ENCODE assay signal across 9 cellular contexts in the genomic region with DNA sequence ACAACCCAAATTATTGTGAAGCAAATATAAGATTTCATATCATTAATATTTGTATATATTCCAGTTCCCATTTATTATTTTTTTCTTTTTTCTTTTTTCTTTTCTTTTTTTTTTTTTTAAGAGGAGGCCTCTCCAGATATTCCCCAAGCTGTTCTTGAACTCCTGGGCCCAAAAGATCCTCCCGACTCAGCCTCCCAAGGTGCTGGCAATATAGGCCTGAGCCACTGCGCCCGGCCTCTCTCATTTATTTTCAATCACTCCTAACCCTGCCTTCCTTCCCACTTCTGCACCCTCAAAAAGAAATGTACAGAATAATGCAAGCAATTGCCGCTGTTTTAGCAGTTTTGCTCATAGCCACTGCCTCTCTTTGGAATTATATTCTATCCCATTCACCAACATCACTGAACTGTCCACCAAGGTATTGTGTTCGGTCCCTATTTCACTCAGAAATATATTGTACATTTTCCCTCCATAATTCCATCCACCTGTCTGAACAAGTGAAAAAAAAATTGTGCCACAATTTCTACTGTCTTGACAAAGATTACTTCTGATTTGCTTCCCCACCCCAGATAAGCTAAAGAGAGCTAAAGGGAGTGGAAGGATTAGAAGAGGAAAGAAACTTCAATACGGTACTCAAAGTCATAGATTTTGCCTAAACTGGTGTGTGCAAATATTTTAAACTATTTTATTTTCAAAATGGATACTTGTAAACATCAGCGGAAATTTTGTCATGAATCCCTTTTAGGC. TPM values are rescaled to one million over a fixed set of nuclear protein-coding genes. Genes with fewer than 3 reads are reported as not detected.
A peak's percentile ranks its signal among the peaks of the same experiment; 100 is the strongest.
DNase-seq lines count a peak whose midpoint lies in the region; ATAC-seq and TF ChIP-seq lines count a peak whose summit lies in the region.
"Had no signal": no experiment of that assay in that cellular context is flagged by ENCODE, and none has a peak within 500 bp of the region (broad histone marks: within the 10 kb centered on the region; RNA-seq: fewer than 3 reads in every experiment).

No MANE protein-coding gene starts in this region.

- no peak for TF ChIP-seq CTCF in lower lobe of right lung (IDR thresholded peaks at IDR 0.05)
- no peak for TF ChIP-seq CTCF in tibial artery (IDR thresholded peaks at IDR 0.05)

- H3K27me3 Mint-ChIP-seq in activated T-cell treated with anti-CD3 and anti-CD28 coated beads, Interleukin-2, amount 50 U/mL, for 24 hours: no peaks in the 10 kb centered on the region

- H3K4me1 Mint-ChIP-seq in activated T-cell treated with anti-CD3 and anti-CD28 coated beads, Interleukin-2, amount 50 U/mL, for 24 hours (ENCODE audit: low read depth): peaks cover 62% of the 10 kb centered on the region

- H3K4me1 ChIP-seq in adipocyte (ENCODE audit: control insufficient read depth, insufficient read depth, low read length): peaks cover 19% of the 10 kb centered on the region
- peaks cover 52% of the 10 kb centered on the region for H3K4me1 ChIP-seq in lower lobe of right lung
- H3K4me1 ChIP-seq in tibial artery: peaks cover 0 to 55% (median 35%) of the 10 kb centered on the region in 4 donors

- H3K27ac ChIP-seq in lower lobe of right lung (peak overlapping the region; percentile 92), tibial artery (peak overlapping the region; percentile 83 to 96)
- H3K27ac ChIP-seq: BLaER1 had no signal

- no peaks in the 10 kb centered on the region for H3K9me3 ChIP-seq in adipocyte (ENCODE audit: control insufficient read depth, low read length)
- no peaks in the 10 kb centered on the region for H3K9me3 ChIP-seq in lower lobe of right lung
- H3K9me3 ChIP-seq in tibial artery: no peaks in the 10 kb centered on the region
- H3K9me3 ChIP-seq: BLaER1 had no signal

- H3K36me3 Mint-ChIP-seq in activated T-cell treated with anti-CD3 and anti-CD28 coated beads, Interleukin-2, amount 50 U/mL, for 24 hours (ENCODE audit: low read depth): peaks cover 53% of the 10 kb centered on the region

- H3K4me3 ChIP-seq in adipocyte (ENCODE audit: low read length) (peak overlapping the region; percentile 97), lower lobe of right lung (peak overlapping the region; percentile 85), tibial artery (peak overlapping the region; percentile 72 to 98)

- intact Hi-C loops in lower lobe of right lung (cut with DNase I): no loop called here
- intact Hi-C loops in tibial artery (cut with DNase I; ENCODE audit: low total_unique reads): loop anchor here (5.0 kb wide), 1 partner anchor 204 kb away; the partner anchor contains the start of genes C9orf78 and USP20

- H3K36me3 ChIP-seq in adipocyte (ENCODE audit: control insufficient read depth, insufficient read depth, low read length, severe bottlenecking): no peaks in the 10 kb centered on the region
- no peaks in the 10 kb centered on the region for H3K36me3 ChIP-seq in lower lobe of right lung
- peaks cover 0 to 5% (median 0%) of the 10 kb centered on the region in 3 donors for H3K36me3 ChIP-seq in tibial artery
- H3K36me3 ChIP-seq: BLaER1 had no signal

- peak overlapping the region; percentile 92 for H3K9ac ChIP-seq in adipocyte (ENCODE audit: low read length)
- H3K9ac ChIP-seq: BLaER1 had no signal

- DNase-seq in activated T-cell treated with anti-CD3 and anti-CD28 coated beads, Interleukin-2, amount 50 U/mL, for 24 hours: no peak
- no peak for DNase-seq in activated T-cell treated with anti-CD3 and anti-CD28 coated beads, Interleukin-2, amount 50 U/mL, for 1 hour
- DNase-seq in adipocyte (ENCODE audit: low read depth): no peak
- DNase-seq in lower lobe of right lung: no peak
- no peak for DNase-seq in tibial artery
- DNase-seq in NCI-H1694 treated with DMSO at 0.1 percent for 48 hours (lab: John Stamatoyannopoulos, UW): no peak
- no peak for DNase-seq in NCI-H1417 (lab: John Stamatoyannopoulos, UW)

- H3K27me3 ChIP-seq in adipocyte (replicated peaks; ENCODE audit: control insufficient read depth, insufficient read depth, low read length): no peaks in the 10 kb centered on the region
- H3K27me3 ChIP-seq in lower lobe of right lung (ENCODE audit: low read depth): no peaks in the 10 kb centered on the region
- H3K27me3 ChIP-seq in tibial artery: no peaks in the 10 kb centered on the region

- no peaks in the 10 kb centered on the region for H3K9me3 Mint-ChIP-seq in activated T-cell treated with anti-CD3 and anti-CD28 coated beads, Interleukin-2, amount 50 U/mL, for 24 hours

- no peak for ATAC-seq in lower lobe of right lung
- no peak for ATAC-seq in GM21737 (IDR thresholded peaks at IDR 0.05; ENCODE audit: unreplicated experiment)

- H3K27ac Mint-ChIP-seq in activated T-cell treated with anti-CD3 and anti-CD28 coated beads, Interleukin-2, amount 50 U/mL, for 24 hours: peak overlapping the region; percentile 99

- H3K4me3 Mint-ChIP-seq in activated T-cell treated with anti-CD3 and anti-CD28 coated beads, Interleukin-2, amount 50 U/mL, for 24 hours: peak overlapping the region; percentile 97

RNA-seq across cellular contexts. Expression of gene FNBP1, which starts 1.9 kb away (rescaled TPM):
- 61.1 TPM for total RNA-seq in lower lobe of right lung

RNA-seq across cellular contexts. Expression of gene GPR107, which starts 12.6 kb away (rescaled TPM):
- 43.0 TPM for total RNA-seq in lower lobe of right lung
